Comparison of ENCODE assay signal across 25 cellular contexts in the genomic region with DNA sequence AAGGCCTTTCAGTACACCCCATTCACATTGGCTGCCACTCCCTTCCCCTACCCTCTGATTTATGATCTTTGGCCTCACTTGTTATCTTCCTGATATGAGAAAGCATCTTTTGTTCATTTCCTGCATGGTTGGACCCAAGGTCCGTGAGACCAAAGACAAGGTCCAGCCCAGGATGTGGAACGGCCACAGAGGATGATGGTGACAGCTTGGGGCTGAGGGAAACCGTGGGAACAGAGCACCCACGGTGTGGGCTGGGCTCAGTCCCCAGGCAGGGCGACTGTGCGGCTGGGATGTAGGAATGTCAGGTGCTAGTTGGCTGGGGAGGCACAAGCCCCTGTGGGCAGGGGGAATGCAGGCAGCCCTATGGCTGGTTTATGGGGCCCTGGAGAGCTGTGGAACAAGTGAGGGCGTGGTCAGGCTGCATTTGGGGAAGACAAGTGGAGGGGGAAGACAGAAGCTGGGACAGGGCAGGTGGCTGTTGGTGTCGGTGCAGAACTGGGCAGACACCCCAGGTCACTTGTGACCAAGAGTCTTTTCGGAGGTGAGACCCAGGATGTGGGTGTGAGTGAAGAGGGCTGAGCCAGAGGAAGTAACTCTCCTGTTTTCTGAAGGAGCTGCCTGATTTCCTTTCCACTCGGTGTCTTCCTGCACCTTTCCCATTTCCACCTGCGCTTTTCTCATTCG. TPM values are rescaled to one million over a fixed set of nuclear protein-coding genes. Genes with fewer than 3 reads are reported as not detected.
DNase-seq lines count a peak whose midpoint lies in the region; ATAC-seq, FAIRE-seq and TF ChIP-seq lines count a peak whose summit lies in the region.
"Had no signal": no experiment of that assay in that cellular context is flagged by ENCODE, and none has a peak within 500 bp of the region (broad histone marks: within the 10 kb centered on the region; RNA-seq: fewer than 3 reads in every experiment).

No MANE protein-coding gene starts in this region.

- no peak for TF ChIP-seq POLR2A in esophagus muscularis mucosa (IDR thresholded peaks at IDR 0.05; ENCODE audit: low read depth)
- no peak for TF ChIP-seq POLR2A in gastrocnemius medialis (IDR thresholded peaks at IDR 0.05)

- H3K4me1 Mint-ChIP-seq in activated CD8-positive, alpha-beta memory T cell treated with anti-CD3 and anti-CD28 coated beads, Interleukin-2, amount 10 ng/mL, durations not matched to agents 7 days and 5 days: peaks cover 5% of the 10 kb centered on the region
- H3K4me1 Mint-ChIP-seq: B cell, CD14-positive monocyte had no signal

- TF ChIP-seq CTCF in esophagus muscularis mucosa (IDR thresholded peaks at IDR 0.05) (no peak), gastrocnemius medialis (IDR thresholded peaks at IDR 0.05 in 4 of 5, conservative IDR thresholded peaks at IDR 0.05 in 1 of 5) (no peak)

- H3K27me3 ChIP-seq in esophagus muscularis mucosa (no peaks in the 10 kb centered on the region), gastrocnemius medialis (no peaks in the 10 kb centered on the region)
- H3K27me3 ChIP-seq: SJCRH30 had no signal

- H3K36me3 ChIP-seq in esophagus muscularis mucosa (no peaks in the 10 kb centered on the region), gastrocnemius medialis (no peaks in the 10 kb centered on the region)
- H3K36me3 ChIP-seq: SJCRH30 had no signal

- no peaks in the 10 kb centered on the region for H3K9me3 Mint-ChIP-seq in activated CD8-positive, alpha-beta memory T cell treated with anti-CD3 and anti-CD28 coated beads, Interleukin-2, amount 10 ng/mL, durations not matched to agents 7 days and 5 days (ENCODE audit: low read depth)

- peak; percentile 23 for ATAC-seq in activated CD8-positive, alpha-beta memory T cell treated with anti-CD3 and anti-CD28 coated beads, Interleukin-2, amount 10 ng/mL, durations not matched to agents 7 days and 5 days
- ATAC-seq in gastrocnemius medialis (no peak), GM19463 (IDR thresholded peaks at IDR 0.05; ENCODE audit: unreplicated experiment) (no peak)
- ATAC-seq: Panc1 had no signal

- FAIRE-seq in urothelium cell line (lab: Jason Lieb, UNC): peak; percentile 71
- FAIRE-seq: A204.1, D721Med had no signal

- H3K4me3 Mint-ChIP-seq in activated CD8-positive, alpha-beta memory T cell treated with anti-CD3 and anti-CD28 coated beads, Interleukin-2, amount 10 ng/mL, durations not matched to agents 7 days and 5 days: no peak overlapping the region
- H3K4me3 Mint-ChIP-seq: B cell, CD14-positive monocyte had no signal

- no peak overlapping the region for H3K4me3 ChIP-seq in esophagus muscularis mucosa
- H3K4me3 ChIP-seq in gastrocnemius medialis: no peak overlapping the region
- H3K4me3 ChIP-seq: GM23248, SJCRH30 had no signal

- no peak overlapping the region for H3K27ac Mint-ChIP-seq in activated CD8-positive, alpha-beta memory T cell treated with anti-CD3 and anti-CD28 coated beads, Interleukin-2, amount 10 ng/mL, durations not matched to agents 7 days and 5 days
- H3K27ac Mint-ChIP-seq: B cell, CD14-positive monocyte had no signal

- H3K4me1 ChIP-seq in esophagus muscularis mucosa (peaks cover under 1 to 14% (median 7%) of the 10 kb centered on the region in 4 donors), gastrocnemius medialis (no peaks in the 10 kb centered on the region)

- H3K27me3 Mint-ChIP-seq in activated CD8-positive, alpha-beta memory T cell treated with anti-CD3 and anti-CD28 coated beads, Interleukin-2, amount 10 ng/mL, durations not matched to agents 7 days and 5 days: no peaks in the 10 kb centered on the region

- 89% methylated on average over 12 of the region's 12 CpGs for WGBS in esophagus muscularis mucosa

- no peak for TF ChIP-seq EP300 in esophagus muscularis mucosa (IDR thresholded peaks at IDR 0.05)

- in situ Hi-C loops in gastrocnemius medialis (cut with MboI; ENCODE audit: low sequenced_read_pairs in 4 of 4): no loop called here

- no peaks in the 10 kb centered on the region for H3K9me3 ChIP-seq in esophagus muscularis mucosa
- no peaks in the 10 kb centered on the region for H3K9me3 ChIP-seq in gastrocnemius medialis
- H3K9me3 ChIP-seq: SJCRH30 had no signal

- CTCF ChIA-PET in activated CD8-positive, alpha-beta memory T cell treated with anti-CD3 and anti-CD28 coated beads, Interleukin-2, amount 10 ng/mL, durations not matched to agents 7 days and 5 days (lab: Charles Lee): no interaction called here

- H3K27ac ChIP-seq in esophagus muscularis mucosa (replicated peaks in 1 of 4) (no peak overlapping the region), gastrocnemius medialis (no peak overlapping the region)
- H3K27ac ChIP-seq: GM23248, SJCRH30 had no signal

- H3K36me3 Mint-ChIP-seq in activated CD8-positive, alpha-beta memory T cell treated with anti-CD3 and anti-CD28 coated beads, Interleukin-2, amount 10 ng/mL, durations not matched to agents 7 days and 5 days: no peaks in the 10 kb centered on the region
- H3K36me3 Mint-ChIP-seq: CD14-positive monocyte had no signal

- no peak for DNase-seq in activated CD8-positive, alpha-beta memory T cell treated with anti-CD3 and anti-CD28 coated beads, Interleukin-2, amount 10 ng/mL, durations not matched to agents 7 days and 5 days
- no peak for DNase-seq in activated CD8-positive, alpha-beta memory T cell treated with anti-CD3 and anti-CD28 coated beads, Interleukin-2, amount 50 U/mL, for 48 hours
- DNase-seq in LoVo (ENCODE audit: low spot score): peak; percentile 61
- DNase-seq in esophagus muscularis mucosa (ENCODE audit: extremely low spot score): peak; percentile 86
- DNase-seq in urothelium cell line (ENCODE audit: low spot score): no peak
- no peak for DNase-seq in NCI-H1694 treated with DMSO at 0.1 percent for 48 hours (lab: John Stamatoyannopoulos, UW)
- no peak for DNase-seq in gastrocnemius medialis
- DNase-seq: EL, GF-D8, GM23248, HCEC 1CT, KBM-7, NCI-H1092 treated with DMSO at 0.1 percent for 48 hours, NCI-H146, NCI-H2081, NCI-H2171 treated with DMSO at 0.1 percent for 48 hours, NCI-H524 treated with DMSO at 0.1 percent for 48 hours, NCI-H82, SJCRH30 had no signal

- intact Hi-C loops in esophagus muscularis mucosa (cut with DNase I) (no loop called here), gastrocnemius medialis (cut with DNase I; ENCODE audit: low total_unique reads) (no loop called here)

RNA-seq across cellular contexts. Expression of gene IGFBP3, which starts 51.7 kb away (rescaled TPM):
- total RNA-seq in activated CD8-positive, alpha-beta memory T cell treated with anti-CD3 and anti-CD28 coated beads, Interleukin-2, amount 10 ng/mL, durations not matched to agents 7 days and 5 days: 10 to 100 TPM; 10.5 to 17.8 TPM
- 100 to 1,000 TPM in 2 of 4 donors, 10 to 100 TPM in 2; 60.6 to 187 (median 104) TPM for total RNA-seq in esophagus muscularis mucosa
- 100 to 1,000 TPM in 1 of 4 donors, 10 to 100 TPM in 3; 81.4 to 203 (median 90.2) TPM for total RNA-seq in gastrocnemius medialis
- total RNA-seq: B cell, SJCRH30 had no signal

Comparison
In these comparisons a context has a peak if more than half of its experiments do, and no peak if none do; other contexts are left out.
1. DNase-seq: peak in LoVo (single experiment) and esophagus muscularis mucosa (single experiment); none in activated CD8-positive, alpha-beta memory T cell treated with anti-CD3 and anti-CD28 coated beads, Interleukin-2, amount 10 ng/mL, durations not matched to agents 7 days and 5 days (single experiment), activated CD8-positive, alpha-beta memory T cell treated with anti-CD3 and anti-CD28 coated beads, Interleukin-2, amount 50 U/mL, for 48 hours (single experiment), urothelium cell line (single experiment), NCI-H1694 treated with DMSO at 0.1 percent for 48 hours (single experiment) and gastrocnemius medialis (0 of 2).